Comparison of ENCODE assay signal across 11 cellular contexts in genomic region chr1:51214615-51215131, GRCh38. TPM values are rescaled to one million over a fixed set of nuclear protein-coding genes. Genes with fewer than 3 reads are reported as not detected.
DNase-seq lines count a peak whose midpoint lies in the region; ATAC-seq and TF ChIP-seq lines count a peak whose summit lies in the region.
"Had no signal": no experiment of that assay in that cellular context is flagged by ENCODE, and none has a peak within 500 bp of the region (broad histone marks: within the 10 kb centered on the region; RNA-seq: fewer than 3 reads in every experiment).

No MANE protein-coding gene starts in this region.

- H3K27ac ChIP-seq in Peyer's patch = no peak overlapping the region

- no peak overlapping the region for H3K4me3 Mint-ChIP-seq in activated CD8-positive, alpha-beta T cell treated with anti-CD3 and anti-CD28 coated beads, Interleukin-2, amount 10 ng/mL, durations not matched to agents 7 days and 5 days
- peak overlapping the region; percentile 10 for H3K4me3 Mint-ChIP-seq in natural killer cell treated with Interleukin-12 subunit alpha and Interleukin-12 subunit beta and Interleukin-15 and Interleukin-18, amount 100 ng/mL, for 72 hours
- H3K4me3 Mint-ChIP-seq: dendritic cell treated with granulocyte-macrophage colony-stimulating factor and Interleukin-4, amounts not matched to agents 40 ng/mL and 50 ng/mL, for 4 days had no signal

- POLR2A ChIA-PET in activated CD8-positive, alpha-beta T cell treated with anti-CD3 and anti-CD28 coated beads, Interleukin-2, amount 10 ng/mL, durations not matched to agents 7 days and 5 days (lab: Charles Lee) = interaction anchor here (2.1 kb wide), 1 partner anchor 21 kb away, joined by 7 read pairs; no protein-coding TSS in a partner anchor

- no peak for TF ChIP-seq CTCF in Peyer's patch (IDR thresholded peaks at IDR 0.05)

- no peak for TF ChIP-seq POLR2A in Peyer's patch (IDR thresholded peaks at IDR 0.05)

- no peak overlapping the region for H3K4me3 ChIP-seq in Peyer's patch
- H3K4me3 ChIP-seq: lung had no signal

- no peaks in the 10 kb centered on the region for H3K9me3 Mint-ChIP-seq in activated CD8-positive, alpha-beta T cell treated with anti-CD3 and anti-CD28 coated beads, Interleukin-2, amount 10 ng/mL, durations not matched to agents 7 days and 5 days (ENCODE audit: insufficient read depth)
- no peaks in the 10 kb centered on the region for H3K9me3 Mint-ChIP-seq in natural killer cell treated with Interleukin-12 subunit alpha and Interleukin-12 subunit beta and Interleukin-15 and Interleukin-18, amount 100 ng/mL, for 72 hours
- H3K9me3 Mint-ChIP-seq: dendritic cell treated with granulocyte-macrophage colony-stimulating factor and Interleukin-4, amounts not matched to agents 40 ng/mL and 50 ng/mL, for 4 days had no signal

- no peaks in the 10 kb centered on the region for H3K27me3 ChIP-seq in Peyer's patch

- peak overlapping the region; percentile 62 for H3K27ac Mint-ChIP-seq in activated CD8-positive, alpha-beta T cell treated with anti-CD3 and anti-CD28 coated beads, Interleukin-2, amount 10 ng/mL, durations not matched to agents 7 days and 5 days
- peak overlapping the region in 1 of 2 donors; percentile 6 for H3K27ac Mint-ChIP-seq in natural killer cell treated with Interleukin-12 subunit alpha and Interleukin-12 subunit beta and Interleukin-15 and Interleukin-18, amount 100 ng/mL, for 72 hours
- H3K27ac Mint-ChIP-seq: dendritic cell treated with granulocyte-macrophage colony-stimulating factor and Interleukin-4, amounts not matched to agents 40 ng/mL and 50 ng/mL, for 4 days had no signal

- H3K27me3 Mint-ChIP-seq in activated CD8-positive, alpha-beta T cell treated with anti-CD3 and anti-CD28 coated beads, Interleukin-2, amount 10 ng/mL, durations not matched to agents 7 days and 5 days (ENCODE audit: low read depth) = no peaks in the 10 kb centered on the region
- no peaks in the 10 kb centered on the region for H3K27me3 Mint-ChIP-seq in natural killer cell treated with Interleukin-12 subunit alpha and Interleukin-12 subunit beta and Interleukin-15 and Interleukin-18, amount 100 ng/mL, for 72 hours
- H3K27me3 Mint-ChIP-seq: dendritic cell treated with granulocyte-macrophage colony-stimulating factor and Interleukin-4, amounts not matched to agents 40 ng/mL and 50 ng/mL, for 4 days had no signal

- H3K4me1 Mint-ChIP-seq in activated CD8-positive, alpha-beta T cell treated with anti-CD3 and anti-CD28 coated beads, Interleukin-2, amount 10 ng/mL, durations not matched to agents 7 days and 5 days (ENCODE audit: low read depth) = peaks cover 20% of the 10 kb centered on the region
- H3K4me1 Mint-ChIP-seq in natural killer cell treated with Interleukin-12 subunit alpha and Interleukin-12 subunit beta and Interleukin-15 and Interleukin-18, amount 100 ng/mL, for 72 hours (ENCODE audit: low read depth in 2 of 2) = peaks cover 13 to 17% of the 10 kb centered on the region in 2 donors

- DNase-seq in GM04504 (ENCODE audit: low read depth) (peak; percentile 82), NCI-H2196 treated with DMSO at 0.1 percent for 48 hours (lab: John Stamatoyannopoulos, UW; ENCODE audit: unreplicated experiment) (no peak), Peyer's patch (no peak), NCI-H1694 (lab: John Stamatoyannopoulos, UW) (no peak), NCI-H2196 (lab: John Stamatoyannopoulos, UW; ENCODE audit: unreplicated experiment) (no peak)
- peak; percentile 38 for DNase-seq in activated CD8-positive, alpha-beta T cell treated with anti-CD3 and anti-CD28 coated beads, Interleukin-2, amount 10 ng/mL, durations not matched to agents 7 days and 5 days
- DNase-seq in natural killer cell treated with Interleukin-12 subunit alpha and Interleukin-12 subunit beta and Interleukin-15 and Interleukin-18, amount 100 ng/mL, for 72 hours (ENCODE audit: low spot score) = no peak
- DNase-seq: NCI-H345 had no signal

- CTCF ChIA-PET in activated CD8-positive, alpha-beta T cell treated with anti-CD3 and anti-CD28 coated beads, Interleukin-2, amount 10 ng/mL, durations not matched to agents 7 days and 5 days (lab: Charles Lee) = interaction anchor here (1.1 to 1.5 kb wide), 3 partner anchors 22 to 26 kb away, joined by 3 to 6 read pairs (median 5); no protein-coding TSS in a partner anchor

- no peaks in the 10 kb centered on the region for H3K9me3 ChIP-seq in Peyer's patch

- no peaks in the 10 kb centered on the region for H3K36me3 Mint-ChIP-seq in activated CD8-positive, alpha-beta T cell treated with anti-CD3 and anti-CD28 coated beads, Interleukin-2, amount 10 ng/mL, durations not matched to agents 7 days and 5 days (ENCODE audit: low read depth)
- no peaks in the 10 kb centered on the region for H3K36me3 Mint-ChIP-seq in natural killer cell treated with Interleukin-12 subunit alpha and Interleukin-12 subunit beta and Interleukin-15 and Interleukin-18, amount 100 ng/mL, for 72 hours

- H3K4me1 ChIP-seq in Peyer's patch = no peaks in the 10 kb centered on the region

- H3K36me3 ChIP-seq in Peyer's patch = no peaks in the 10 kb centered on the region

- peak; percentile 49 for ATAC-seq in HG03442 (IDR thresholded peaks at IDR 0.05; ENCODE audit: unreplicated experiment)
- peak; percentile 76 for ATAC-seq in activated CD8-positive, alpha-beta T cell treated with anti-CD3 and anti-CD28 coated beads, Interleukin-2, amount 10 ng/mL, durations not matched to agents 7 days and 5 days
- peak in 1 of 2 donors; percentile 57 for ATAC-seq in natural killer cell treated with Interleukin-12 subunit alpha and Interleukin-12 subunit beta and Interleukin-15 and Interleukin-18, amount 100 ng/mL, for 72 hours

RNA-seq across cellular contexts. Expression of gene RNF11, which starts 21.4 kb away (rescaled TPM):
- 10 to 100 TPM; 27.5 to 29.0 TPM for total RNA-seq in activated CD8-positive, alpha-beta T cell treated with anti-CD3 and anti-CD28 coated beads, Interleukin-2, amount 10 ng/mL, durations not matched to agents 7 days and 5 days
- 10 to 100 TPM; 44.0 to 56.7 TPM for total RNA-seq in natural killer cell treated with Interleukin-12 subunit alpha and Interleukin-12 subunit beta and Interleukin-15 and Interleukin-18, amount 100 ng/mL, for 72 hours
- total RNA-seq in Peyer's patch = 100 to 1,000 TPM in 1 of 4 donors, 10 to 100 TPM in 3; 58.6 to 101 (median 75.6) TPM

Comparison
In these comparisons a context has a peak if more than half of its experiments do, and no peak if none do; other contexts are left out.
1. DNase-seq: peak in GM04504 (single experiment) and activated CD8-positive, alpha-beta T cell treated with anti-CD3 and anti-CD28 coated beads, Interleukin-2, amount 10 ng/mL, durations not matched to agents 7 days and 5 days (single experiment); none in natural killer cell treated with Interleukin-12 subunit alpha and Interleukin-12 subunit beta and Interleukin-15 and Interleukin-18, amount 100 ng/mL, for 72 hours (single experiment), NCI-H2196 treated with DMSO at 0.1 percent for 48 hours (single experiment), Peyer's patch (0 of 3), NCI-H1694 (single experiment) and NCI-H2196 (single experiment).